35 cellular contexts compared by ENCODE assay signal in the genomic region with DNA sequence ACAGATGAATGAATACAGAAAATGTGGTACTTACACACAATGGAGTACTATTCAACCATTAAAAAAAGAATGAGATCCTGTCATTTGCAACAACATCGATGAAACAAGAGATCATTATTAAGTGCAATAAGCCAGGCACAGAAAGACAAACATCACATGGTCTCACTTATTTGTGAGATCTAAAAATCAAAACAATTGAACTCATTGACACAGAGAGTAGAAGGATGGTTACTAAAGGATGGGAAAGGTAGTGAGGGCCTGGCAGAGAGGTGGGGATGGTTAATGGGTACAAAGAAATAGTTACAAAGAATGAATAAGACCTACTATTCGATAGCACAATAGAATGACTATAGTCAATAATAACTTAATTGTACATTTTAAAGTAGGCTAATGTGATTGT.
DNase-seq lines count a peak whose midpoint lies in the region; ATAC-seq, FAIRE-seq and TF ChIP-seq lines count a peak whose summit lies in the region.
"Had no signal": no experiment of that assay in that cellular context is flagged by ENCODE, and none has a peak within 500 bp of the region (broad histone marks: within the 10 kb centered on the region; RNA-seq: fewer than 3 reads in every experiment).

No MANE protein-coding gene starts in this region.

- TF ChIP-seq CTCF in astrocyte (IDR thresholded peaks at IDR 0.05; ENCODE audit: insufficient read depth, low read depth, low read length) (no peak), gastroesophageal sphincter (IDR thresholded peaks at IDR 0.05) (no peak)

- H3K36me3 Mint-ChIP-seq in astrocyte (ENCODE audit: low read depth, unreplicated experiment): no peaks in the 10 kb centered on the region
- H3K36me3 Mint-ChIP-seq: CD14-positive monocyte; CD4-positive, alpha-beta memory T cell; CD4-positive, CD25-positive, alpha-beta regulatory T cell; CD8-positive, alpha-beta memory T cell; CD8-positive, alpha-beta T cell had no signal

- no peak overlapping the region for H3K4me2 ChIP-seq in astrocyte (ENCODE audit: low read length)
- H3K4me2 ChIP-seq: A549; BLaER1; BLaER1 treated with 17β-estradiol and CSF1 and Interleukin-3, amounts not matched to agents 10 nM and 100 nM had no signal

- H3K36me3 ChIP-seq in astrocyte (ENCODE audit: insufficient read depth, low read length) (no peaks in the 10 kb centered on the region), gastroesophageal sphincter (no peaks in the 10 kb centered on the region)
- H3K36me3 ChIP-seq: BE2C; BLaER1; BLaER1 treated with 17β-estradiol and CSF1 and Interleukin-3, amounts not matched to agents 10 nM and 100 nM had no signal

- H3K27me3 ChIP-seq in astrocyte (ENCODE audit: insufficient read depth, low read length): no peaks in the 10 kb centered on the region
- H3K27me3 ChIP-seq in gastroesophageal sphincter: no peaks in the 10 kb centered on the region
- H3K27me3 ChIP-seq: BE2C; BLaER1; BLaER1 treated with 17β-estradiol and CSF1 and Interleukin-3, amounts not matched to agents 10 nM and 100 nM had no signal

- ATAC-seq in gastroesophageal sphincter: no peak
- ATAC-seq: A549; CD8-positive, alpha-beta T cell had no signal

- no peaks in the 10 kb centered on the region for H3K4me1 ChIP-seq in astrocyte (ENCODE audit: insufficient read depth, low read length)
- H3K4me1 ChIP-seq in gastroesophageal sphincter: no peaks in the 10 kb centered on the region
- H3K4me1 ChIP-seq: A549; BE2C; BLaER1; BLaER1 treated with 17β-estradiol and CSF1 and Interleukin-3, amounts not matched to agents 10 nM and 100 nM; Caco-2 had no signal

- no peak overlapping the region for H3K4me3 ChIP-seq in astrocyte (ENCODE audit: insufficient read depth, low read depth, low read length)
- H3K4me3 ChIP-seq in gastroesophageal sphincter: no peak overlapping the region
- H3K4me3 ChIP-seq: A549; BLaER1; BLaER1 treated with 17β-estradiol and CSF1 and Interleukin-3, amounts not matched to agents 10 nM and 100 nM had no signal

- H3K9me3 Mint-ChIP-seq in astrocyte (ENCODE audit: unreplicated experiment): peaks cover 4% of the 10 kb centered on the region

- no peaks in the 10 kb centered on the region for H3K79me2 ChIP-seq in astrocyte (ENCODE audit: insufficient read depth, low read length)

- DNase-seq in SK-MEL-5 (ENCODE audit: low read depth, low spot score) (peak; percentile 95), astrocyte (ENCODE audit: low read depth) (no peak), foreskin melanocyte (peak; percentile 58), NCI-H345 (lab: John Stamatoyannopoulos, UW) (no peak)
- no peak for DNase-seq in activated naive CD4-positive, alpha-beta T cell treated with anti-CD3 and anti-CD28 coated beads, Interleukin-2, amount 50 U/mL, for 16 hours
- DNase-seq: 8988T; ACHN; AML-193; BE2C; C1 segment of cervical spinal cord; Caco-2; Calu3; CD4-positive, alpha-beta memory T cell; CD4-positive, alpha-beta T cell; CD4-positive, CD25-positive, alpha-beta regulatory T cell; CD8-positive, alpha-beta memory T cell; CD8-positive, alpha-beta T cell; COR-L47; DMS 273 treated with DMSO at 0.1 percent for 48 hours; DMS153; DMS53; DMS79; DMS79 treated with DMSO at 0.1 percent for 48 hours; DND-41; EL had no signal

- 74 to 85% methylated on average over 2 of the region's 2 CpGs for WGBS in gastroesophageal sphincter (ENCODE audit: low coverage in 1 of 2), 2 donors

- FAIRE-seq in astrocyte (lab: Jason Lieb, UNC): peak; percentile 23
- FAIRE-seq: A204.1, A549, D721Med had no signal

- H3K27me3 Mint-ChIP-seq in astrocyte (ENCODE audit: low read depth, unreplicated experiment): peaks cover 2% of the 10 kb centered on the region
- H3K27me3 Mint-ChIP-seq: B cell; CD4-positive, alpha-beta memory T cell; CD4-positive, alpha-beta T cell; CD4-positive, CD25-positive, alpha-beta regulatory T cell; CD8-positive, alpha-beta memory T cell had no signal

- no peaks in the 10 kb centered on the region for H3K4me1 Mint-ChIP-seq in astrocyte (ENCODE audit: low read depth, unreplicated experiment)
- H3K4me1 Mint-ChIP-seq: B cell; CD14-positive monocyte; CD4-positive, alpha-beta memory T cell; CD4-positive, CD25-positive, alpha-beta regulatory T cell; CD8-positive, alpha-beta memory T cell had no signal

- H3K9ac ChIP-seq in astrocyte (ENCODE audit: low read length): no peak overlapping the region
- H3K9ac ChIP-seq: BLaER1; BLaER1 treated with 17β-estradiol and CSF1 and Interleukin-3, amounts not matched to agents 10 nM and 100 nM had no signal

- TF ChIP-seq EP300 in gastroesophageal sphincter (IDR thresholded peaks at IDR 0.05): no peak

- no peak overlapping the region for H3K27ac Mint-ChIP-seq in astrocyte (ENCODE audit: unreplicated experiment)
- H3K27ac Mint-ChIP-seq: B cell; CD14-positive monocyte; CD4-positive, alpha-beta memory T cell; CD4-positive, alpha-beta T cell; CD4-positive, CD25-positive, alpha-beta regulatory T cell; CD8-positive, alpha-beta memory T cell; CD8-positive, alpha-beta T cell had no signal

- no peak overlapping the region for H2AFZ ChIP-seq in astrocyte (ENCODE audit: low read depth, low read length)

- H4K20me1 ChIP-seq in astrocyte (ENCODE audit: insufficient read depth, low read length): no peaks in the 10 kb centered on the region
- H4K20me1 ChIP-seq: BLaER1; BLaER1 treated with 17β-estradiol and CSF1 and Interleukin-3, amounts not matched to agents 10 nM and 100 nM had no signal

- in situ Hi-C loops in SK-MEL-5 (cut with HindIII; ENCODE audit: low pct_unique_long_range_greater_than_20kb, low sequenced_read_pairs): no loop called here

- no peaks in the 10 kb centered on the region for H3K9me3 ChIP-seq in astrocyte (ENCODE audit: insufficient read depth, low read depth, low read length)
- H3K9me3 ChIP-seq in gastroesophageal sphincter: peaks cover 0 to 19% (median 0%) of the 10 kb centered on the region in 3 donors
- H3K9me3 ChIP-seq: A549, BE2C had no signal

- H3K27ac ChIP-seq in astrocyte (ENCODE audit: low read depth, low read length) (no peak overlapping the region), gastroesophageal sphincter (no peak overlapping the region)
- H3K27ac ChIP-seq: 22Rv1; A549; BLaER1; BLaER1 treated with 17β-estradiol and CSF1 and Interleukin-3, amounts not matched to agents 10 nM and 100 nM; C4-2B had no signal

- TF ChIP-seq POLR2A in gastroesophageal sphincter (IDR thresholded peaks at IDR 0.05): no peak

- no peak overlapping the region for H3K4me3 Mint-ChIP-seq in astrocyte (ENCODE audit: unreplicated experiment)
- H3K4me3 Mint-ChIP-seq: B cell; CD14-positive monocyte; CD4-positive, alpha-beta memory T cell; CD4-positive, alpha-beta T cell; CD4-positive, CD25-positive, alpha-beta regulatory T cell; CD8-positive, alpha-beta memory T cell; CD8-positive, alpha-beta T cell had no signal

Comparison
In these comparisons a context has a peak if more than half of its experiments do, and no peak if none do; other contexts are left out.
1. DNase-seq: peak in SK-MEL-5 (single experiment) and foreskin melanocyte (single experiment); none in astrocyte (single experiment), activated naive CD4-positive, alpha-beta T cell treated with anti-CD3 and anti-CD28 coated beads, Interleukin-2, amount 50 U/mL, for 16 hours (single experiment) and NCI-H345 (single experiment).